In the genomic region with DNA sequence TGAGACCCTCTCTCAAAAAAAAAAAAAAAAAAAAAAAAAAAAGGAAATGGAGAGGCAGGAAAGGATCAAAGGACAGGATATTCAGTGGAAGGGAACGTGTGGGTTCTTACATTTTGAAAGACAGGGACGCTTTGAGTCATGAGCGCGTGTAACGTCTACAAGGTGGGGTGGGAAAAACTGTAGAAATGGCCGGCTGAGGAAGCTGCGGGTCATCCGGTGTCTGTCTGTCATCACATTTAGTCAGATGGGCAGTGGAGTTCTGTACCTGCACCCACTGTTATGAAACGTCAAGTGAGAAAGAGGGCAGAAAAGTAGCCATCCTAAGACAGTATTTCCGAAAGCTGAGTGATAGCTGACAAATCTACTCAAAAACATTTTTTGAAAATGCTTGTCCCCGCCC, we compare ENCODE assay signal across 19 cellular contexts.
DNase-seq lines count a peak whose midpoint lies in the region; ATAC-seq, FAIRE-seq and TF ChIP-seq lines count a peak whose summit lies in the region.
"Had no signal": no experiment of that assay in that cellular context is flagged by ENCODE, and none has a peak within 500 bp of the region (broad histone marks: within the 10 kb centered on the region; RNA-seq: fewer than 3 reads in every experiment).

No MANE protein-coding gene starts in this region.

- H3K79me1 ChIP-seq in H1 (ENCODE audit: low read depth, low read length) = no peaks in the 10 kb centered on the region

- H3K36me3 Mint-ChIP-seq in activated T-cell treated with anti-CD3 and anti-CD28 coated beads, Interleukin-2, amount 50 U/mL, for 72 hours (ENCODE audit: insufficient read depth in 2 of 2) = peaks cover 7 to 10% of the 10 kb centered on the region in 2 donors
- H3K36me3 Mint-ChIP-seq in T-helper 17 cell (ENCODE audit: low read depth) = peaks cover 5% of the 10 kb centered on the region
- peaks cover 15% of the 10 kb centered on the region for H3K36me3 Mint-ChIP-seq in neural progenitor cell

- H3K9me3 ChIP-seq in T-helper 17 cell (ENCODE audit: control insufficient read depth, low read length, poor library complexity, severe bottlenecking) (no peaks in the 10 kb centered on the region), H1 (ENCODE audit: insufficient read depth in 2 of 2, low read depth in 1 of 2, low read length in 1 of 2) (no peaks in the 10 kb centered on the region), neural progenitor cell (ENCODE audit: low read depth) (no peaks in the 10 kb centered on the region), adrenal gland (replicated peaks in 1 of 3) (no peaks in the 10 kb centered on the region)
- H3K9me3 ChIP-seq: Caco-2 had no signal

- ATAC-seq in activated T-cell treated with anti-CD3 and anti-CD28 coated beads, Interleukin-2, amount 50 U/mL, for 72 hours (replicated peaks in 1 of 2) = no peak
- ATAC-seq in T-helper 17 cell = no peak

- peaks cover 1 to 7% (median 5%) of the 10 kb centered on the region in 4 experiments; a peak in 5 of 7 replicates for H3K4me1 ChIP-seq in H1 (replicated peaks in 1 of 4; ENCODE audit: control insufficient read depth in 3 of 4, insufficient read depth in 4 of 4, low read length in 3 of 4)
- H3K4me1 ChIP-seq in neural progenitor cell = peaks cover 3% of the 10 kb centered on the region
- H3K4me1 ChIP-seq in adrenal gland (replicated peaks in 1 of 2) = no peaks in the 10 kb centered on the region
- H3K4me1 ChIP-seq: Caco-2 had no signal

- no peak overlapping the region for H3K56ac ChIP-seq in H1 (replicated peaks; ENCODE audit: insufficient read length, low read depth, low read length)

- H3F3A ChIP-seq in neural progenitor cell (ENCODE audit: low read depth) = no peaks in the 10 kb centered on the region

- intact Hi-C loops in adrenal gland (cut with DNase I) = no loop called here

- H2AFZ ChIP-seq in H1 (ENCODE audit: low read length) = no peak overlapping the region
- H2AFZ ChIP-seq in neural progenitor cell (replicated peaks) = no peak overlapping the region
- H2AFZ ChIP-seq: GM23248 had no signal

- peak overlapping the region; percentile 37 for H3K27ac Mint-ChIP-seq in activated T-cell treated with anti-CD3 and anti-CD28 coated beads, Interleukin-2, amount 50 U/mL, for 72 hours
- peak overlapping the region; percentile 87 for H3K27ac Mint-ChIP-seq in T-helper 17 cell
- no peak overlapping the region for H3K27ac Mint-ChIP-seq in neural progenitor cell
- H3K27ac Mint-ChIP-seq: B cell had no signal

- H3K23ac ChIP-seq in H1 (ENCODE audit: insufficient read length) = no peak overlapping the region

- no peak overlapping the region for H2BK15ac ChIP-seq in H1 (ENCODE audit: low read length)

- H3K79me2 ChIP-seq in H1 (ENCODE audit: control insufficient read depth in 1 of 2, insufficient read depth in 2 of 2, low read length in 2 of 2) (no peaks in the 10 kb centered on the region), neural progenitor cell (ENCODE audit: low read depth) (no peaks in the 10 kb centered on the region)

- no peak overlapping the region for H3K14ac ChIP-seq in H1 (ENCODE audit: insufficient read length)

- no peak for FAIRE-seq in H1 (lab: Jason Lieb, UNC)
- FAIRE-seq: D721Med, GM12892, GM18507, H54 had no signal

- CTCF ChIA-PET in H1 (lab: Charles Lee; ENCODE audit: partially characterized antibody) = interaction anchor here (1.1 kb wide), 1 partner anchor 28 kb away, joined by 5 read pairs; no protein-coding TSS in a partner anchor

- no peaks in the 10 kb centered on the region for H3K23me2 ChIP-seq in H1 (ENCODE audit: low read depth, low read length)

- H3K4ac ChIP-seq in H1 (replicated peaks; ENCODE audit: insufficient read length, low read depth, low read length) = no peak overlapping the region

- H4K5ac ChIP-seq in H1 (ENCODE audit: insufficient read length, low read depth, low read length) = no peak overlapping the region

- H3K36me3 ChIP-seq in H1 (ENCODE audit: control insufficient read depth in 2 of 4, insufficient read depth in 4 of 4, low read length in 3 of 4) = no peaks in the 10 kb centered on the region
- H3K36me3 ChIP-seq in neural progenitor cell = no peaks in the 10 kb centered on the region
- no peaks in the 10 kb centered on the region for H3K36me3 ChIP-seq in adrenal gland (replicated peaks in 1 of 2)

- H2BK120ac ChIP-seq in H1 (replicated peaks; ENCODE audit: low read depth, low read length) = no peak overlapping the region

- H2BK20ac ChIP-seq in H1 (ENCODE audit: low read length) = no peak overlapping the region

- H3K4me3 Mint-ChIP-seq in activated T-cell treated with anti-CD3 and anti-CD28 coated beads, Interleukin-2, amount 50 U/mL, for 72 hours = no peak overlapping the region
- H3K4me3 Mint-ChIP-seq in T-helper 17 cell (no peak overlapping the region), neural progenitor cell (peak overlapping the region; percentile 27)
- H3K4me3 Mint-ChIP-seq: B cell had no signal

- H3K27ac ChIP-seq in H1 (ENCODE audit: low read depth, low read length) (no peak overlapping the region), neural progenitor cell (no peak overlapping the region), adrenal gland (no peak overlapping the region)
- H3K27ac ChIP-seq: BLaER1 treated with 17β-estradiol and CSF1 and Interleukin-3, amounts not matched to agents 10 nM and 100 nM; GM23248; HL-60 had no signal

- H4K91ac ChIP-seq in H1 (replicated peaks; ENCODE audit: insufficient read length, low read length) = peak overlapping the region; percentile 59

- no peaks in the 10 kb centered on the region for H3K9me3 Mint-ChIP-seq in activated T-cell treated with anti-CD3 and anti-CD28 coated beads, Interleukin-2, amount 50 U/mL, for 72 hours
- peaks cover 12% of the 10 kb centered on the region for H3K9me3 Mint-ChIP-seq in neural progenitor cell

- no peak overlapping the region; the same call in 1 of the 2 replicates for H4K8ac ChIP-seq in H1 (ENCODE audit: extremely low read depth, insufficient read depth, low read length)

- no peak overlapping the region for H3K4me2 ChIP-seq in H1 (ENCODE audit: insufficient read depth in 1 of 2, low read depth in 2 of 2, low read length in 2 of 2)
- no peak overlapping the region for H3K4me2 ChIP-seq in neural progenitor cell
- H3K4me2 ChIP-seq: BLaER1 treated with 17β-estradiol and CSF1 and Interleukin-3, amounts not matched to agents 10 nM and 100 nM had no signal

- no peak for DNase-seq in activated T-cell treated with anti-CD3 and anti-CD28 coated beads, Interleukin-2, amount 50 U/mL, for 72 hours
- DNase-seq in activated T-cell treated with anti-CD3 and anti-CD28 coated beads, Interleukin-2, amount 50 U/mL, for 1 hour = no peak
- DNase-seq in T-helper 17 cell (no peak), H1 (ENCODE audit: low read depth in 1 of 2, low spot score in 2 of 2) (no peak), neural progenitor cell (ENCODE audit: low spot score) (no peak), NCI-H2107 (lab: John Stamatoyannopoulos, UW) (no peak), adrenal gland (no peak), NAMALWA (ENCODE audit: low spot score) (no peak)
- DNase-seq: Caco-2, GDM1, GM23248, HCEC 1CT had no signal

- H3K4me3 ChIP-seq in H1 (ENCODE audit: extremely low read depth in 1 of 4, insufficient read depth in 2 of 4, low read depth in 3 of 4, low read length in 4 of 4) (no peak overlapping the region), neural progenitor cell (no peak overlapping the region), adrenal gland (no peak overlapping the region)
- H3K4me3 ChIP-seq: BLaER1 treated with 17β-estradiol and CSF1 and Interleukin-3, amounts not matched to agents 10 nM and 100 nM; GM23248 had no signal

- POLR2A ChIA-PET in H1 (lab: Charles Lee; ENCODE audit: partially characterized antibody) = no interaction called here

- no peak overlapping the region for H3K9ac ChIP-seq in H1 (replicated peaks in 1 of 4; ENCODE audit: extremely low read depth in 1 of 4, low read depth in 3 of 4, low read length in 3 of 4)
- H3K9ac ChIP-seq in neural progenitor cell = no peak overlapping the region
- H3K9ac ChIP-seq: BLaER1 treated with 17β-estradiol and CSF1 and Interleukin-3, amounts not matched to agents 10 nM and 100 nM; GM23248 had no signal

- 83% methylated on average over 11 of the region's 11 CpGs; no CpG with 5 or more reads in 1 of the 2 experiments for WGBS in H1 (ENCODE audit: extremely low coverage in 1 of 2, insufficient coverage in 1 of 2, insufficient read length in 1 of 2, insufficient replicate concordance in 2 of 2, low coverage in 1 of 2, low lambda C conversion rate in 2 of 2, missing lambda C conversion rate in 1 of 2), 2 experiments
- WGBS in adrenal gland, 4 donors = 83 to 92% (median 86%) methylated on average over 11 of the region's 11 CpGs

- no peaks in the 10 kb centered on the region for H3K27me3 ChIP-seq in H1 (replicated peaks in 1 of 4; ENCODE audit: control insufficient read depth in 3 of 4, extremely low read depth in 1 of 4, insufficient read depth in 3 of 4, low read length in 3 of 4)
- H3K27me3 ChIP-seq in neural progenitor cell = no peaks in the 10 kb centered on the region
- no peaks in the 10 kb centered on the region for H3K27me3 ChIP-seq in adrenal gland
- H3K27me3 ChIP-seq: BLaER1 treated with 17β-estradiol and CSF1 and Interleukin-3, amounts not matched to agents 10 nM and 100 nM had no signal

- no peak for TF ChIP-seq RAD21 in H1 (IDR thresholded peaks at IDR 0.05 in 1 of 2, conservative IDR thresholded peaks at IDR 0.05 in 1 of 2; ENCODE audit: low read depth in 2 of 2, low read length in 2 of 2)

- no peak for TF ChIP-seq CTCF in H1 (IDR thresholded peaks at IDR 0.05; ENCODE audit: control extremely low read depth in 1 of 3, insufficient read depth in 1 of 3, low read depth in 1 of 3, low read length in 3 of 3)
- TF ChIP-seq CTCF in neural progenitor cell (IDR thresholded peaks at IDR 0.05) = no peak
- TF ChIP-seq CTCF in adrenal gland (IDR thresholded peaks at IDR 0.05) = no peak

- no peak overlapping the region for H2BK12ac ChIP-seq in H1 (ENCODE audit: low read depth, low read length)

- no peak for TF ChIP-seq POLR2A in H1 (IDR thresholded peaks at IDR 0.05; ENCODE audit: control extremely low read depth in 1 of 2, low read depth in 2 of 2, low read length in 2 of 2)
- no peak for TF ChIP-seq POLR2A in adrenal gland (IDR thresholded peaks at IDR 0.05)

- TF ChIP-seq EP300 in H1 (IDR thresholded peaks at IDR 0.05; ENCODE audit: borderline replicate concordance in 1 of 2, low read depth in 2 of 2, low read length in 2 of 2) = no peak

- no peak overlapping the region for H2AK5ac ChIP-seq in H1 (ENCODE audit: low read depth, low read length)

- H2BK5ac ChIP-seq in H1 (ENCODE audit: low read depth, low read length) = no peak overlapping the region

- H3K27me3 Mint-ChIP-seq in activated T-cell treated with anti-CD3 and anti-CD28 coated beads, Interleukin-2, amount 50 U/mL, for 72 hours (ENCODE audit: low read depth) = no peaks in the 10 kb centered on the region
- no peaks in the 10 kb centered on the region for H3K27me3 Mint-ChIP-seq in T-helper 17 cell
- peaks cover 2% of the 10 kb centered on the region for H3K27me3 Mint-ChIP-seq in neural progenitor cell (ENCODE audit: insufficient read depth, low read depth)
- H3K27me3 Mint-ChIP-seq: B cell had no signal

- H4K20me1 ChIP-seq in H1 (replicated peaks in 1 of 2; ENCODE audit: control insufficient read depth in 1 of 2, insufficient read depth in 2 of 2, low read length in 2 of 2) (no peaks in the 10 kb centered on the region), neural progenitor cell (ENCODE audit: low read depth) (no peaks in the 10 kb centered on the region)

- no peak overlapping the region for H3K18ac ChIP-seq in H1 (ENCODE audit: extremely low read depth, low read length)

- H3K4me1 Mint-ChIP-seq in activated T-cell treated with anti-CD3 and anti-CD28 coated beads, Interleukin-2, amount 50 U/mL, for 72 hours (ENCODE audit: low read depth) = peaks cover 7% of the 10 kb centered on the region
- H3K4me1 Mint-ChIP-seq in T-helper 17 cell (peaks cover 14% of the 10 kb centered on the region), neural progenitor cell (peaks cover 20% of the 10 kb centered on the region)
- H3K4me1 Mint-ChIP-seq: B cell had no signal
